ENCODE assay signal across 8 cellular contexts in genomic region chr17:48804936-48805411, GRCh38. TPM values are rescaled to one million over a fixed set of nuclear protein-coding genes. Genes with fewer than 3 reads are reported as not detected.
DNase-seq lines count a peak whose midpoint lies in the region; ATAC-seq and TF ChIP-seq lines count a peak whose summit lies in the region.

No MANE protein-coding gene starts in this region.

- POLR2A ChIA-PET in HEK293T (lab: Yijun Ruan, JAX): interaction anchor here (0.6 to 2.1 kb wide), 6 partner anchors 12 to 103 kb away, joined by 3 to 7 read pairs (median 3); partner anchors contain the start of genes ATP5MC1 and TTLL6

- peak; percentile 81 to 89 for ATAC-seq in natural killer cell treated with Interleukin-12 subunit alpha and Interleukin-12 subunit beta and Interleukin-15 and Interleukin-18, amount 100 ng/mL, for 72 hours
- ATAC-seq in HG02610 (IDR thresholded peaks at IDR 0.05; ENCODE audit: unreplicated experiment): no peak

- H3K36me3 Mint-ChIP-seq in natural killer cell treated with Interleukin-12 subunit alpha and Interleukin-12 subunit beta and Interleukin-15 and Interleukin-18, amount 100 ng/mL, for 72 hours: no peaks in the 10 kb centered on the region

- H3K79me2 ChIP-seq in OCI-LY3 (ENCODE audit: low read length): no peaks in the 10 kb centered on the region

- H3K4me3 ChIP-seq in OCI-LY3 (ENCODE audit: low read length): peak overlapping the region; percentile 32; the same call in 1 of the 2 replicates
- no peak overlapping the region for H3K4me3 ChIP-seq in esophagus squamous epithelium

- no peaks in the 10 kb centered on the region for H3K36me3 ChIP-seq in OCI-LY3 (replicated peaks; ENCODE audit: low read depth, low read length)
- H3K36me3 ChIP-seq in esophagus squamous epithelium: no peaks in the 10 kb centered on the region

- H3K27me3 Mint-ChIP-seq in natural killer cell treated with Interleukin-12 subunit alpha and Interleukin-12 subunit beta and Interleukin-15 and Interleukin-18, amount 100 ng/mL, for 72 hours: peaks cover 12 to 15% of the 10 kb centered on the region in 2 donors

- H2AFZ ChIP-seq in OCI-LY3 (ENCODE audit: low read depth, low read length): no peak overlapping the region

- CTCF ChIA-PET in HEK293T (lab: Yijun Ruan, JAX): interaction anchor here (0.6 to 5.1 kb wide), 20 partner anchors 9 to 190 kb away, joined by 3 to 65 read pairs (median 4); partner anchors contain the start of genes HOXB13, HOXB8 and TTLL6

- no peak overlapping the region for H3K4me3 Mint-ChIP-seq in natural killer cell treated with Interleukin-12 subunit alpha and Interleukin-12 subunit beta and Interleukin-15 and Interleukin-18, amount 100 ng/mL, for 72 hours

- 0 to 14% methylated on average over 4 of the region's 9 CpGs for WGBS in esophagus squamous epithelium, 2 donors

- no peak for TF ChIP-seq POLR2A in esophagus squamous epithelium (IDR thresholded peaks at IDR 0.05)

- H3K4me1 ChIP-seq in OCI-LY3 (ENCODE audit: low read length): peaks cover 13% of the 10 kb centered on the region
- peaks cover 0 to 24% (median 5%) of the 10 kb centered on the region in 3 donors for H3K4me1 ChIP-seq in esophagus squamous epithelium

- no peaks in the 10 kb centered on the region for H3K27me3 ChIP-seq in OCI-LY3 (ENCODE audit: low read depth, low read length)
- H3K27me3 ChIP-seq in esophagus squamous epithelium: peaks cover 0 to 88% (median 1%) of the 10 kb centered on the region in 4 donors

- H3K27ac ChIP-seq in OCI-LY3 (ENCODE audit: low read length) (no peak overlapping the region), esophagus squamous epithelium (no peak overlapping the region)

- peak; percentile 92 for TF ChIP-seq CTCF in OCI-LY3 (IDR thresholded peaks at IDR 0.05; ENCODE audit: low read depth, low read length)
- peak; percentile 77 to 96 (median 88) for TF ChIP-seq CTCF in esophagus squamous epithelium (IDR thresholded peaks at IDR 0.05)

- H3K27ac Mint-ChIP-seq in natural killer cell treated with Interleukin-12 subunit alpha and Interleukin-12 subunit beta and Interleukin-15 and Interleukin-18, amount 100 ng/mL, for 72 hours: no peak overlapping the region

- H3K9me3 ChIP-seq in OCI-LY3 (ENCODE audit: insufficient read depth, low read length): no peaks in the 10 kb centered on the region
- H3K9me3 ChIP-seq in esophagus squamous epithelium: no peaks in the 10 kb centered on the region

- H3K4me2 ChIP-seq in OCI-LY3 (ENCODE audit: low read length): peak overlapping the region; percentile 62

- intact Hi-C loops in esophagus squamous epithelium (cut with DNase I): loop anchor here (10.0 kb wide), 1 partner anchor 220 kb away; no protein-coding TSS in a partner anchor

- no peak overlapping the region for H3K9ac ChIP-seq in OCI-LY3 (ENCODE audit: low read length)

- no peaks in the 10 kb centered on the region for H4K20me1 ChIP-seq in OCI-LY3 (ENCODE audit: insufficient read depth, low read length)

- no peaks in the 10 kb centered on the region for H3K9me3 Mint-ChIP-seq in natural killer cell treated with Interleukin-12 subunit alpha and Interleukin-12 subunit beta and Interleukin-15 and Interleukin-18, amount 100 ng/mL, for 72 hours

- no peaks in the 10 kb centered on the region for H3K4me1 Mint-ChIP-seq in natural killer cell treated with Interleukin-12 subunit alpha and Interleukin-12 subunit beta and Interleukin-15 and Interleukin-18, amount 100 ng/mL, for 72 hours (ENCODE audit: low read depth in 2 of 2)

- DNase-seq in CD1c-positive myeloid dendritic cell (ENCODE audit: extremely low spot score): peak; percentile 61
- DNase-seq in HEK293T (ENCODE audit: extremely low spot score): peak; percentile 89
- peak; percentile 63 for DNase-seq in activated T-cell treated with anti-CD3 and anti-CD28 coated beads for 1 hour (ENCODE audit: low read depth)
- no peak for DNase-seq in esophagus squamous epithelium (lab: John Stamatoyannopoulos, UW)
- DNase-seq in natural killer cell treated with Interleukin-12 subunit alpha and Interleukin-12 subunit beta and Interleukin-15 and Interleukin-18, amount 100 ng/mL, for 72 hours (ENCODE audit: low spot score): peak; percentile 77
- DNase-seq in stimulated activated naive CD4-positive, alpha-beta T cell treated with Interleukin-2 at 50 U/mL for 16 hours (lab: John Stamatoyannopoulos, UW): peak; percentile 47

TF ChIP-seq in HEK293T, 16 proteins besides CTCF, POLR2A, EP300 and RAD21:
- TF ChIP-seq FOXM1 (IDR thresholded peaks at IDR 0.05; ENCODE audit: borderline replicate concordance) (no peak), LEF1 (IDR thresholded peaks at IDR 0.05; ENCODE audit: borderline replicate concordance) (no peak), BHLHE40 (IDR thresholded peaks at IDR 0.05; ENCODE audit: borderline replicate concordance) (no peak), HDGF (IDR thresholded peaks at IDR 0.05; ENCODE audit: borderline replicate concordance) (no peak), SP1 (IDR thresholded peaks at IDR 0.05) (no peak), ELF4 (IDR thresholded peaks at IDR 0.05) (no peak), L3MBTL2 (conservative IDR thresholded peaks at IDR 0.05) (no peak), FOXA1 (IDR thresholded peaks at IDR 0.05) (no peak), CTBP1 (IDR thresholded peaks at IDR 0.05; ENCODE audit: borderline replicate concordance) (no peak), TARDBP (IDR thresholded peaks at IDR 0.05) (no peak), SUZ12 (IDR thresholded peaks at IDR 0.05) (no peak), NFRKB (IDR thresholded peaks at IDR 0.05) (no peak), ARNT (IDR thresholded peaks at IDR 0.05) (no peak), FOXK2 (IDR thresholded peaks at IDR 0.05) (no peak), PKNOX1 (IDR thresholded peaks at IDR 0.05) (no peak), ZNF384 (IDR thresholded peaks at IDR 0.05) (no peak)
TF ChIP-seq in HEK293T: peak in this region for 0.

RNA-seq across cellular contexts. Expression of gene TTLL6, which starts 12.1 kb away (rescaled TPM):
- under 1 TPM in 1 of 4 donors, not detected in 3; 0.19 TPM for total RNA-seq in esophagus squamous epithelium
- total RNA-seq in natural killer cell treated with Interleukin-12 subunit alpha and Interleukin-12 subunit beta and Interleukin-15 and Interleukin-18, amount 100 ng/mL, for 72 hours: not detected

RNA-seq across cellular contexts. Expression of gene CALCOCO2, which starts 25.9 kb away (rescaled TPM):
- 100 to 1,000 TPM in 1 of 4 donors, 10 to 100 TPM in 3; 62.3 to 129 (median 79.4) TPM for total RNA-seq in esophagus squamous epithelium
- total RNA-seq in natural killer cell treated with Interleukin-12 subunit alpha and Interleukin-12 subunit beta and Interleukin-15 and Interleukin-18, amount 100 ng/mL, for 72 hours: 100 to 1,000 TPM; 118 to 166 TPM
